In the genomic region with DNA sequence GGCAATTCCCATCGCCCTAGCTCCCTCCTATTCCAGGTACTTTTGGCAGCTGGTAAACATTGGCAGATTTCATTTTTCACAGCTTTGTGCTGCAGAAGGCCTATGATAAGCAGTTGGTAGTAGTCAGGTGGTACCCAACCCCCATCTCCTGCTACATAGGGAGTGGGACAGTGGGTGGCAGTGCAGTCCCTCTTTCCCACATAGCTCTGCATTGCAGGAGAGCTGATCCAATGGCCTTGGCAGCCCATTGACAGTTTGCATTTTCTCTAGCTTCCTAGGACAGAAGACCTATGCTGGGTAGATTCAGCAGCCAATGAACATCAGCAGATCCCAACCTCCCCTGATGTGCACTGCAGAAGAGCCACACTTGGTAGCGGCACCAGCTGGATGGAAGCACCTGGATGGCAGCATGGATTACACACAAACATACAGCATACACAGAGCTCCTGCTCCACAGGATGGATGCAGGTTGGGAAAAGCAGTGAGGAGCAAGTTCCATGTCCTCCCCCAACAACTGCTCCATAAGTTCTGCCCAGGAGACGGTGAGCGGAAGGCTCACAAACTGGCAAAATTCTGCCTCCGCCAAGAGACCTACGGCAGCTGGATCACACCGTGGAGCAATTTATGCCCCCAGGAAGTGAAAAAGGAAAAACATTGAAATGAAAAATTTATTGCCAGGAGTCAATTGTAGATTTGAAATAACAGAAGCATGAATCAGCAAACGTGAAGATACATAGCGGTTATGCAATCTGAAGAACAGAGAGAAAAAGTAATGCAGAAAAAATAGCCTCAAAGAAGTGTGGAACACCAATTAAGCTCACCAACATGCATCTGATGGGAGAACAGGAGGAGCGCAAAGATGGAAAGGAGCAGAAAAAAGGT, we compare ENCODE assay signal across 10 cellular contexts.
DNase-seq lines count a peak whose midpoint lies in the region; ATAC-seq and TF ChIP-seq lines count a peak whose summit lies in the region.
"Had no signal": no experiment of that assay in that cellular context is flagged by ENCODE, and none has a peak within 500 bp of the region (broad histone marks: within the 10 kb centered on the region; RNA-seq: fewer than 3 reads in every experiment).

No MANE protein-coding gene starts in this region.

- H2BK120ac ChIP-seq in trophoblast cell (ENCODE audit: insufficient read depth, low read length, poor library complexity) = no peak overlapping the region

- no peak overlapping the region for H2BK5ac ChIP-seq in trophoblast cell (ENCODE audit: low read depth, low read length, poor library complexity)

- no peaks in the 10 kb centered on the region for H3K27me3 ChIP-seq in trophoblast cell (ENCODE audit: insufficient read depth, low read length)

- no peak overlapping the region for H3K9ac ChIP-seq in trophoblast cell (ENCODE audit: low read length)

- H3K4ac ChIP-seq in trophoblast cell (ENCODE audit: low read depth, low read length) = no peak overlapping the region

- no peak overlapping the region for H2AK5ac ChIP-seq in trophoblast cell (ENCODE audit: low read length)

- no peaks in the 10 kb centered on the region for H3K9me3 ChIP-seq in trophoblast cell (ENCODE audit: insufficient read depth, low read depth, low read length)
- H3K9me3 ChIP-seq: HAP-1 had no signal

- no peak overlapping the region for H3K14ac ChIP-seq in trophoblast cell (ENCODE audit: low read length)

- no peak overlapping the region for H3K18ac ChIP-seq in trophoblast cell (ENCODE audit: low read length)

- TF ChIP-seq CTCF in epithelial cell of esophagus (IDR thresholded peaks at IDR 0.05; ENCODE audit: insufficient read depth, low read depth, low read length, missing control alignments) = no peak

- DNase-seq in NCI-H146 (lab: John Stamatoyannopoulos, UW) = peak; percentile 6
- DNase-seq in NCI-H146 treated with DMSO at 0.1 percent for 48 hours (lab: John Stamatoyannopoulos, UW; ENCODE audit: unreplicated experiment) = no peak
- DNase-seq in NCI-H226 = peak; percentile 82
- peak; percentile 36 for DNase-seq in epithelial cell of esophagus (ENCODE audit: low read depth)
- DNase-seq in trophoblast cell = peak in 1 of 2 donors; percentile 74
- DNase-seq in NCI-H187 treated with DMSO at 0.1 percent for 48 hours (lab: John Stamatoyannopoulos, UW) = no peak
- no peak for DNase-seq in NCI-H1417 treated with DMSO at 0.1 percent for 48 hours (lab: John Stamatoyannopoulos, UW)

- no peak overlapping the region for H4K91ac ChIP-seq in trophoblast cell (ENCODE audit: low read depth, low read length)

- peak overlapping the region; percentile 1 for H3K23ac ChIP-seq in trophoblast cell (ENCODE audit: low read length)

- no peak overlapping the region for H2BK12ac ChIP-seq in trophoblast cell (ENCODE audit: low read length)

- peaks cover 6 to 7% of the 10 kb centered on the region in 2 experiments for H3K36me3 ChIP-seq in trophoblast cell (ENCODE audit: control insufficient read depth in 1 of 2, insufficient read depth in 2 of 2, low read length in 2 of 2)

- H2AFZ ChIP-seq in trophoblast cell (ENCODE audit: insufficient read depth, low read length, poor library complexity) = no peak overlapping the region

- H3K79me2 ChIP-seq in trophoblast cell (ENCODE audit: control insufficient read depth, insufficient read depth, low read length, poor library complexity) = no peaks in the 10 kb centered on the region

- WGBS in trophoblast cell (ENCODE audit: extremely low coverage, insufficient coverage, insufficient read length) = no CpG with 5 or more reads among the region's 10 CpGs

- H3K79me1 ChIP-seq in trophoblast cell (ENCODE audit: low read length) = no peaks in the 10 kb centered on the region

- H3K4me1 ChIP-seq in trophoblast cell (ENCODE audit: control insufficient read depth in 1 of 2, insufficient read depth in 2 of 2, low read length in 2 of 2) = peaks cover 5 to 6% of the 10 kb centered on the region in 2 experiments

- no peak overlapping the region for H4K8ac ChIP-seq in trophoblast cell (ENCODE audit: low read depth, low read length)

- no peak overlapping the region for H3K27ac ChIP-seq in trophoblast cell (ENCODE audit: low read depth, low read length)
- H3K27ac ChIP-seq: epithelial cell of prostate had no signal

- no peak overlapping the region for H3K4me2 ChIP-seq in trophoblast cell (ENCODE audit: low read length)

- H3K4me3 ChIP-seq in epithelial cell of esophagus (ENCODE audit: low read length) = no peak overlapping the region
- H3K4me3 ChIP-seq in trophoblast cell (ENCODE audit: low read depth, low read length) = no peak overlapping the region
- H3K4me3 ChIP-seq: HAP-1 had no signal

- no peak for ATAC-seq in GM18858 (IDR thresholded peaks at IDR 0.05; ENCODE audit: unreplicated experiment)

- no peak overlapping the region for H4K12ac ChIP-seq in trophoblast cell (ENCODE audit: low read depth, low read length)

Comparison
In these comparisons a context has a peak if more than half of its experiments do, and no peak if none do; other contexts are left out.
1. DNase-seq: peak in NCI-H146 (single experiment), NCI-H226 (single experiment) and epithelial cell of esophagus (single experiment); none in NCI-H146 treated with DMSO at 0.1 percent for 48 hours (single experiment), NCI-H187 treated with DMSO at 0.1 percent for 48 hours (single experiment) and NCI-H1417 treated with DMSO at 0.1 percent for 48 hours (single experiment).